Comparison of ENCODE assay signal across 1 cellular context in the genomic region with DNA sequence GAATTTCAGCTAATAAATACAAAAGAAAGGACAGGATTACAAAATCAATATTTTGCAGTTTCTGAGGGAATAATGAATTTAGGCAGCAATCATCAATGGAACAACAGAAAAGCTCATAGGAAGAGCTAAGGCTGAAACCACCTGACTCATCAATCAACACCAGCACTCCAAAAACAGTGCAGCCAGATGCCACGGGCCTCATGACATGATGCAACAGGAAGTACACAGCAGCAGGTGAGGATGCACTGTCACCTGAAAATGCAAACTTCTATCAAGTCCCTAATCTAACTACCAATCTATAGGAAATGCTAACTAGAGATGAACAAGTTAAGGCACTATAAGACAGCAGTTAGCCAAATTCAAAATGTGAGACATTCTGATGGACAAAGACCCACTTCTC.
TF ChIP-seq lines count a peak whose summit lies in the region.

No MANE protein-coding gene starts in this region.

TF ChIP-seq in K562, 482 proteins besides CTCF, POLR2A, EP300 and RAD21 (continued from another document and continues in another):
- TF ChIP-seq, protein P1, sequence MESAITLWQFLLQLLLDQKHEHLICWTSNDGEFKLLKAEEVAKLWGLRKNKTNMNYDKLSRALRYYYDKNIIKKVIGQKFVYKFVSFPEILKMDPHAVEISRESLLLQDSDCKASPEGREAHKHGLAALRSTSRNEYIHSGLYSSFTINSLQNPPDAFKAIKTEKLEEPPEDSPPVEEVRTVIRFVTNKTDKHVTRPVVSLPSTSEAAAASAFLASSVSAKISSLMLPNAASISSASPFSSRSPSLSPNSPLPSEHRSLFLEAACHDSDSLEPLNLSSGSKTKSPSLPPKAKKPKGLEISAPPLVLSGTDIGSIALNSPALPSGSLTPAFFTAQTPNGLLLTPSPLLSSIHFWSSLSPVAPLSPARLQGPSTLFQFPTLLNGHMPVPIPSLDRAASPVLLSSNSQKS (CRISPR knock-in tag; IDR thresholded peaks at IDR 0.05): no peak
- TF ChIP-seq SMC3 (conservative IDR thresholded peaks at IDR 0.05; ENCODE audit: insufficient read depth, low read depth, low read length): no peak
- no peak for TF ChIP-seq ADNP (tag; IDR thresholded peaks at IDR 0.05)
- TF ChIP-seq CEBPB (tag; IDR thresholded peaks at IDR 0.05): no peak
- no peak for TF ChIP-seq PPARD (CRISPR knock-in tag; IDR thresholded peaks at IDR 0.05)
- TF ChIP-seq NR3C1 (CRISPR knock-in tag; IDR thresholded peaks at IDR 0.05): no peak
- no peak for TF ChIP-seq GMEB1 (CRISPR knock-in tag; IDR thresholded peaks at IDR 0.05)
- TF ChIP-seq TRIM24 (IDR thresholded peaks at IDR 0.05): peak in 1 of 2 experiments; percentile 43; a peak in 2 of 4 replicates
- TF ChIP-seq RBM14 (IDR thresholded peaks at IDR 0.05; ENCODE audit: borderline replicate concordance, insufficient read depth, low read depth, low read length): no peak
- TF ChIP-seq BHLHE40 (IDR thresholded peaks at IDR 0.05; ENCODE audit: low read length): no peak
- no peak for TF ChIP-seq SRSF3 (IDR thresholded peaks at IDR 0.05; ENCODE audit: insufficient read depth, low read length)
- TF ChIP-seq KHSRP (IDR thresholded peaks at IDR 0.05): no peak
- TF ChIP-seq BACH1 (tag; IDR thresholded peaks at IDR 0.05): no peak
- no peak for TF ChIP-seq ZNF584 (CRISPR knock-in tag; IDR thresholded peaks at IDR 0.05; ENCODE audit: low read depth)
- TF ChIP-seq ZNF384 (IDR thresholded peaks at IDR 0.05; ENCODE audit: low read depth, low read length): no peak
- no peak for TF ChIP-seq SETDB1 (IDR thresholded peaks at IDR 0.05; ENCODE audit: low read length)
- no peak for TF ChIP-seq NR4A1 (CRISPR knock-in tag; IDR thresholded peaks at IDR 0.05)
- no peak for TF ChIP-seq NR4A1 (tag; IDR thresholded peaks at IDR 0.05)
- TF ChIP-seq RBFOX2 (IDR thresholded peaks at IDR 0.05; ENCODE audit: low read depth, low read length): no peak
- TF ChIP-seq ETV1 (tag; conservative IDR thresholded peaks at IDR 0.05; ENCODE audit: low read depth): peak; percentile 55
- TF ChIP-seq ATF3 (IDR thresholded peaks at IDR 0.05): peak; percentile 66
- no peak for TF ChIP-seq ATF3 (CRISPR knock-in tag; conservative IDR thresholded peaks at IDR 0.05)
- TF ChIP-seq DNMT1 (IDR thresholded peaks at IDR 0.05): no peak
- TF ChIP-seq ZNF79 (CRISPR knock-in tag; IDR thresholded peaks at IDR 0.05; ENCODE audit: low read depth): no peak
- TF ChIP-seq, protein P2, sequence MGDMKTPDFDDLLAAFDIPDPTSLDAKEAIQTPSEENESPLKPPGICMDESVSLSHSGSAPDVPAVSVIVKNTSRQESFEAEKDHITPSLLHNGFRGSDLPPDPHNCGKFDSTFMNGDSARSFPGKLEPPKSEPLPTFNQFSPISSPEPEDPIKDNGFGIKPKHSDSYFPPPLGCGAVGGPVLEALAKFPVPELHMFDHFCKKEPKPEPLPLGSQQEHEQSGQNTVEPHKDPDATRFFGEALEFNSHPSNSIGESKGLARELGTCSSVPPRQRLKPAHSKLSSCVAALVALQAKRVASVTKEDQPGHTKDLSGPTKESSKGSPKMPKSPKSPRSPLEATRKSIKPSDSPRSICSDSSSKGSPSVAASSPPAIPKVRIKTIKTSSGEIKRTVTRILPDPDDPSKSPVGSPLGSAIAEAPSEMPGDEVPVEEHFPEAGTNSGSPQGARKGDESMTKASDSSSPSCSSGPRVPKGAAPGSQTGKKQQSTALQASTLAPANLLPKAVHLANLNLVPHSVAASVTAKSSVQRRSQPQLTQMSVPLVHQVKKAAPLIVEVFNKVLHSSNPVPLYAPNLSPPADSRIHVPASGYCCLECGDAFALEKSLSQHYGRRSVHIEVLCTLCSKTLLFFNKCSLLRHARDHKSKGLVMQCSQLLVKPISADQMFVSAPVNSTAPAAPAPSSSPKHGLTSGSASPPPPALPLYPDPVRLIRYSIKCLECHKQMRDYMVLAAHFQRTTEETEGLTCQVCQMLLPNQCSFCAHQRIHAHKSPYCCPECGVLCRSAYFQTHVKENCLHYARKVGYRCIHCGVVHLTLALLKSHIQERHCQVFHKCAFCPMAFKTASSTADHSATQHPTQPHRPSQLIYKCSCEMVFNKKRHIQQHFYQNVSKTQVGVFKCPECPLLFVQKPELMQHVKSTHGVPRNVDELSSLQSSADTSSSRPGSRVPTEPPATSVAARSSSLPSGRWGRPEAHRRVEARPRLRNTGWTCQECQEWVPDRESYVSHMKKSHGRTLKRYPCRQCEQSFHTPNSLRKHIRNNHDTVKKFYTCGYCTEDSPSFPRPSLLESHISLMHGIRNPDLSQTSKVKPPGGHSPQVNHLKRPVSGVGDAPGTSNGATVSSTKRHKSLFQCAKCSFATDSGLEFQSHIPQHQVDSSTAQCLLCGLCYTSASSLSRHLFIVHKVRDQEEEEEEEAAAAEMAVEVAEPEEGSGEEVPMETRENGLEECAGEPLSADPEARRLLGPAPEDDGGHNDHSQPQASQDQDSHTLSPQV (IDR thresholded peaks at IDR 0.05): 0 out of 2 replicates have a peak, but pooled peaks have one; percentile 21
- no peak for TF ChIP-seq ZFP1 (CRISPR knock-in tag; IDR thresholded peaks at IDR 0.05)
- TF ChIP-seq SMAD4 (CRISPR knock-in tag; conservative IDR thresholded peaks at IDR 0.05): no peak
- TF ChIP-seq HNRNPLL (IDR thresholded peaks at IDR 0.05; ENCODE audit: low read depth, low read length, poor library complexity, severe bottlenecking): no peak
- no peak for TF ChIP-seq TFAM (CRISPR knock-in tag; conservative IDR thresholded peaks at IDR 0.05)
- TF ChIP-seq COPS2 (conservative IDR thresholded peaks at IDR 0.05): no peak
- TF ChIP-seq TEAD4 (IDR thresholded peaks at IDR 0.05; ENCODE audit: low read length): no peak
- no peak for TF ChIP-seq TEAD4 (CRISPR knock-in tag; IDR thresholded peaks at IDR 0.05; ENCODE audit: borderline replicate concordance)
- TF ChIP-seq SMARCA5 (IDR thresholded peaks at IDR 0.05): no peak
- TF ChIP-seq ARHGAP35 (IDR thresholded peaks at IDR 0.05; ENCODE audit: partially characterized antibody): no peak
- TF ChIP-seq HDAC8 (tag; IDR thresholded peaks at IDR 0.05): no peak
- no peak for TF ChIP-seq JUNB (CRISPR knock-in tag; conservative IDR thresholded peaks at IDR 0.05)
- TF ChIP-seq ZNF41 (CRISPR knock-in tag; conservative IDR thresholded peaks at IDR 0.05): no peak
- TF ChIP-seq BMI1 (IDR thresholded peaks at IDR 0.05; ENCODE audit: low read length): no peak
- TF ChIP-seq FOXK1 (CRISPR knock-in tag; IDR thresholded peaks at IDR 0.05; ENCODE audit: borderline replicate concordance): no peak
- no peak for TF ChIP-seq SIX5 (IDR thresholded peaks at IDR 0.05; ENCODE audit: borderline replicate concordance in 1 of 2, insufficient read depth in 1 of 2, low read depth in 1 of 2, low read length in 2 of 2)
- TF ChIP-seq FOXP1 (CRISPR knock-in tag; IDR thresholded peaks at IDR 0.05): no peak
- peak; percentile 78 for TF ChIP-seq C11orf30 (IDR thresholded peaks at IDR 0.05; ENCODE audit: low read depth)
- no peak for TF ChIP-seq ZFPM2 (CRISPR knock-in tag; IDR thresholded peaks at IDR 0.05)
- TF ChIP-seq GTF3C2 (IDR thresholded peaks at IDR 0.05; ENCODE audit: borderline replicate concordance, extremely low read depth, insufficient read length): no peak
- TF ChIP-seq CSDE1 (IDR thresholded peaks at IDR 0.05): no peak
- TF ChIP-seq THRA (IDR thresholded peaks at IDR 0.05): no peak
- TF ChIP-seq, protein P3, sequence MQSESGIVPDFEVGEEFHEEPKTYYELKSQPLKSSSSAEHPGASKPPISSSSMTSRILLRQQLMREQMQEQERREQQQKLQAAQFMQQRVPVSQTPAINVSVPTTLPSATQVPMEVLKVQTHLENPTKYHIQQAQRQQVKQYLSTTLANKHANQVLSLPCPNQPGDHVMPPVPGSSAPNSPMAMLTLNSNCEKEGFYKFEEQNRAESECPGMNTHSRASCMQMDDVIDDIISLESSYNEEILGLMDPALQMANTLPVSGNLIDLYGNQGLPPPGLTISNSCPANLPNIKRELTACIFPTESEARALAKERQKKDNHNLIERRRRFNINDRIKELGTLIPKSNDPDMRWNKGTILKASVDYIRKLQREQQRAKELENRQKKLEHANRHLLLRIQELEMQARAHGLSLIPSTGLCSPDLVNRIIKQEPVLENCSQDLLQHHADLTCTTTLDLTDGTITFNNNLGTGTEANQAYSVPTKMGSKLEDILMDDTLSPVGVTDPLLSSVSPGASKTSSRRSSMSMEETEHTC (IDR thresholded peaks at IDR 0.05): no peak
- TF ChIP-seq ZZZ3 (IDR thresholded peaks at IDR 0.05): no peak
- no peak for TF ChIP-seq RBM34 (IDR thresholded peaks at IDR 0.05; ENCODE audit: borderline replicate concordance, insufficient read depth, low read length)
- peak; percentile 62; the same call in 1 of the 2 replicates for TF ChIP-seq CTBP1 (IDR thresholded peaks at IDR 0.05; ENCODE audit: borderline replicate concordance)
- TF ChIP-seq DIDO1 (tag; IDR thresholded peaks at IDR 0.05; ENCODE audit: low read depth): no peak
- TF ChIP-seq SAFB2 (IDR thresholded peaks at IDR 0.05; ENCODE audit: borderline replicate concordance, low read depth, low read length, severe bottlenecking): no peak
- TF ChIP-seq, protein P4, sequence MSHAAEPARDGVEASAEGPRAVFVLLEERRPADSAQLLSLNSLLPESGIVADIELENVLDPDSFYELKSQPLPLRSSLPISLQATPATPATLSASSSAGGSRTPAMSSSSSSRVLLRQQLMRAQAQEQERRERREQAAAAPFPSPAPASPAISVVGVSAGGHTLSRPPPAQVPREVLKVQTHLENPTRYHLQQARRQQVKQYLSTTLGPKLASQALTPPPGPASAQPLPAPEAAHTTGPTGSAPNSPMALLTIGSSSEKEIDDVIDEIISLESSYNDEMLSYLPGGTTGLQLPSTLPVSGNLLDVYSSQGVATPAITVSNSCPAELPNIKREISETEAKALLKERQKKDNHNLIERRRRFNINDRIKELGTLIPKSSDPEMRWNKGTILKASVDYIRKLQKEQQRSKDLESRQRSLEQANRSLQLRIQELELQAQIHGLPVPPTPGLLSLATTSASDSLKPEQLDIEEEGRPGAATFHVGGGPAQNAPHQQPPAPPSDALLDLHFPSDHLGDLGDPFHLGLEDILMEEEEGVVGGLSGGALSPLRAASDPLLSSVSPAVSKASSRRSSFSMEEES (CRISPR knock-in tag; IDR thresholded peaks at IDR 0.05): no peak
- TF ChIP-seq, protein P5, sequence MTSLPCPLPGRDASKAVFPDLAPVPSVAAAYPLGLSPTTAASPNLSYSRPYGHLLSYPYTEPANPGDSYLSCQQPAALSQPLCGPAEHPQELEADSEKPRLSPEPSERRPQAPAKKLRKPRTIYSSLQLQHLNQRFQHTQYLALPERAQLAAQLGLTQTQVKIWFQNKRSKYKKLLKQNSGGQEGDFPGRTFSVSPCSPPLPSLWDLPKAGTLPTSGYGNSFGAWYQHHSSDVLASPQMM (CRISPR knock-in tag; IDR thresholded peaks at IDR 0.05): no peak
- no peak for TF ChIP-seq ZNF347 (CRISPR knock-in tag; IDR thresholded peaks at IDR 0.05; ENCODE audit: low read depth)
- TF ChIP-seq MAX (CRISPR knock-in tag; IDR thresholded peaks at IDR 0.05): no peak
- no peak for TF ChIP-seq FOXK2 (conservative IDR thresholded peaks at IDR 0.05 in 1 of 2, IDR thresholded peaks at IDR 0.05 in 1 of 2; ENCODE audit: low read depth in 2 of 2)
- TF ChIP-seq MBD2 (IDR thresholded peaks at IDR 0.05; ENCODE audit: borderline replicate concordance, low read depth): no peak
